26 cellular contexts compared by ENCODE assay signal in genomic region chr2:6967301-6967700, GRCh38.
"Had no signal": no experiment of that assay in that cellular context is flagged by ENCODE, and none has a peak within 500 bp of the region (broad histone marks: within the 10 kb centered on the region; RNA-seq: fewer than 3 reads in every experiment).

No MANE protein-coding gene starts in this region.

- H3K27ac Mint-ChIP-seq: memory B cell, nephron had no signal

- DNase-seq: colonic mucosa; dermis blood vessel endothelial cell; effector CD4-positive, alpha-beta T cell; foreskin fibroblast; gastrocnemius medialis; kidney; stimulated activated CD4-positive, alpha-beta T cell treated with anti-CD3 and anti-CD28 coated beads, Interleukin-12 subunit alpha, Interleukin-12 subunit beta, amount 100 ng/mL, for 4 hours; stimulated activated CD4-positive, alpha-beta T cell treated with anti-CD3 and anti-CD28 coated beads, Interleukin-1b, Interleukin-23, amount 100 ng/mL, for 48 hours; stimulated activated CD4-positive, alpha-beta T cell treated with anti-CD3 and anti-CD28 coated beads, Interleukin-4, amount 100 ng/mL, for 1 hour; stimulated activated CD8-positive, alpha-beta memory T cell treated with anti-CD3 and anti-CD28 coated beads, Interleukin-4, amount 100 ng/mL, for 48 hours; stimulated activated naive CD4-positive, alpha-beta T cell; uterus had no signal

- H3K4me1 Mint-ChIP-seq: memory B cell had no signal

- H3K27me3 ChIP-seq: colonic mucosa, gastrocnemius medialis, neural progenitor cell, right atrium auricular region, tibial nerve, upper lobe of left lung, uterus had no signal

- ATAC-seq: esophagus mucosa, gastrocnemius medialis, left lobe of liver, sciatic nerve had no signal

- H3K9me3 Mint-ChIP-seq: memory B cell had no signal

- H3K27ac ChIP-seq: colonic mucosa, epithelial cell of prostate, neural progenitor cell, prostate gland, right atrium auricular region, thoracic aorta, tibial nerve, upper lobe of left lung, uterus had no signal

- H3K4me3 Mint-ChIP-seq: memory B cell, nephron, neural progenitor cell had no signal

- H3K27me3 Mint-ChIP-seq: memory B cell had no signal

- H3K4me3 ChIP-seq: colonic mucosa, gastrocnemius medialis, lung, neural progenitor cell, prostate gland, right atrium auricular region, smooth muscle cell, thoracic aorta, tibial nerve, upper lobe of left lung, uterus had no signal
